In genomic region chr11:73158356-73159051, GRCh38 we compare ENCODE assay signal across 14 cellular contexts. TPM values are rescaled to one million over a fixed set of nuclear protein-coding genes. Genes with fewer than 3 reads are reported as not detected.
A peak's percentile ranks its signal among the peaks of the same experiment; 100 is the strongest.
DNase-seq lines count a peak whose midpoint lies in the region; ATAC-seq and TF ChIP-seq lines count a peak whose summit lies in the region.
"Had no signal": no experiment of that assay in that cellular context is flagged by ENCODE, and none has a peak within 500 bp of the region (broad histone marks: within the 10 kb centered on the region; RNA-seq: fewer than 3 reads in every experiment).

No MANE protein-coding gene starts in this region.

- ATAC-seq in stimulated activated naive CD8-positive, alpha-beta T cell treated with anti-CD3 and anti-CD28 coated beads, Interleukin-15, amount 100 ng/mL, for 72 hours = no peak
- ATAC-seq in memory B cell (ENCODE audit: low read depth) = no peak
- peak; percentile 4 for ATAC-seq in aorta (ENCODE audit: low FRiP score)
- ATAC-seq in HG02763 (IDR thresholded peaks at IDR 0.05; ENCODE audit: unreplicated experiment) = no peak
- no peak for ATAC-seq in activated CD8-positive, alpha-beta T cell treated with anti-CD3 and anti-CD28 coated beads for 36 hours
- ATAC-seq: esophagus mucosa, PC-3 had no signal

- 55 to 57% methylated on average over 8 of the region's 8 CpGs for WGBS in aorta, 2 donors

- H3K27me3 ChIP-seq in colonic mucosa (no peaks in the 10 kb centered on the region), aorta (ENCODE audit: control insufficient read depth in 1 of 2, insufficient read depth in 2 of 2, low read length in 1 of 2) (no peaks in the 10 kb centered on the region)

- POLR2A ChIA-PET in activated CD8-positive, alpha-beta T cell treated with anti-CD3 and anti-CD28 coated beads for 36 hours (lab: Charles Lee) = interaction anchor here (1.1 kb wide), 1 partner anchor 16 kb away, joined by 8 read pairs; the partner anchor contains the start of gene FCHSD2

- H3K4me3 ChIP-seq in colonic mucosa = no peak overlapping the region
- H3K4me3 ChIP-seq in aorta (ENCODE audit: low read length in 2 of 2) = no peak overlapping the region

- TF ChIP-seq CTCF in colonic mucosa (IDR thresholded peaks at IDR 0.05) = no peak
- no peak for TF ChIP-seq CTCF in activated CD8-positive, alpha-beta T cell treated with anti-CD3 and anti-CD28 coated beads for 36 hours (IDR thresholded peaks at IDR 0.05)

- H3K9me3 ChIP-seq in colonic mucosa (no peaks in the 10 kb centered on the region), aorta (ENCODE audit: control insufficient read depth, low read length) (no peaks in the 10 kb centered on the region)

- no peaks in the 10 kb centered on the region for H3K9me3 Mint-ChIP-seq in stimulated activated naive CD8-positive, alpha-beta T cell treated with anti-CD3 and anti-CD28 coated beads, Interleukin-15, Interleukin-2, amounts not matched to agents 100 ng/mL and 50 ng/mL, for 24 hours
- no peaks in the 10 kb centered on the region for H3K9me3 Mint-ChIP-seq in stimulated activated naive CD8-positive, alpha-beta T cell treated with anti-CD3 and anti-CD28 coated beads, Interleukin-15, amount 100 ng/mL, for 72 hours
- H3K9me3 Mint-ChIP-seq in memory B cell = no peaks in the 10 kb centered on the region
- no peaks in the 10 kb centered on the region for H3K9me3 Mint-ChIP-seq in activated CD8-positive, alpha-beta T cell treated with anti-CD3 and anti-CD28 coated beads for 36 hours

- peak overlapping the region; percentile 36 for H3K27ac ChIP-seq in colonic mucosa
- H3K27ac ChIP-seq in aorta (ENCODE audit: low read depth in 1 of 2, low read length in 2 of 2) = peak overlapping the region; percentile 6 to 69

- H3K4me1 ChIP-seq in colonic mucosa (no peaks in the 10 kb centered on the region), aorta (ENCODE audit: control insufficient read depth in 1 of 2, insufficient read depth in 2 of 2, low read length in 2 of 2) (peaks cover 0 to 8% of the 10 kb centered on the region in 2 donors)

- CTCF ChIA-PET in activated CD8-positive, alpha-beta T cell treated with anti-CD3 and anti-CD28 coated beads for 36 hours (lab: Charles Lee) = interaction anchor here (0.8 to 2.9 kb wide), 5 partner anchors 9 to 433 kb away, joined by 3 to 19 read pairs (median 3); partner anchors contain the start of gene FCHSD2

- intact Hi-C loops in colonic mucosa (cut with DNase I) = no loop called here
- intact Hi-C loops in aorta (cut with DNase I) = no loop called here
- intact Hi-C loops in activated CD8-positive, alpha-beta T cell treated with anti-CD3 and anti-CD28 coated beads for 36 hours (cut with micrococcal nuclease) = no loop called here

- no peaks in the 10 kb centered on the region for H3K27me3 Mint-ChIP-seq in stimulated activated naive CD8-positive, alpha-beta T cell treated with anti-CD3 and anti-CD28 coated beads, Interleukin-15, Interleukin-2, amounts not matched to agents 100 ng/mL and 50 ng/mL, for 24 hours
- no peaks in the 10 kb centered on the region for H3K27me3 Mint-ChIP-seq in stimulated activated naive CD8-positive, alpha-beta T cell treated with anti-CD3 and anti-CD28 coated beads, Interleukin-15, amount 100 ng/mL, for 72 hours
- no peaks in the 10 kb centered on the region for H3K27me3 Mint-ChIP-seq in memory B cell
- H3K27me3 Mint-ChIP-seq in activated CD8-positive, alpha-beta T cell treated with anti-CD3 and anti-CD28 coated beads for 36 hours = no peaks in the 10 kb centered on the region
- H3K27me3 Mint-ChIP-seq: activated naive CD8-positive, alpha-beta T cell had no signal

- peaks cover 43% of the 10 kb centered on the region for H3K4me1 Mint-ChIP-seq in stimulated activated naive CD8-positive, alpha-beta T cell treated with anti-CD3 and anti-CD28 coated beads, Interleukin-15, Interleukin-2, amounts not matched to agents 100 ng/mL and 50 ng/mL, for 24 hours (ENCODE audit: low read depth)
- H3K4me1 Mint-ChIP-seq in stimulated activated naive CD8-positive, alpha-beta T cell treated with anti-CD3 and anti-CD28 coated beads, Interleukin-15, amount 100 ng/mL, for 72 hours = peaks cover 43% of the 10 kb centered on the region
- H3K4me1 Mint-ChIP-seq in memory B cell = peaks cover 66% of the 10 kb centered on the region
- peaks cover 36% of the 10 kb centered on the region for H3K4me1 Mint-ChIP-seq in activated CD8-positive, alpha-beta T cell treated with anti-CD3 and anti-CD28 coated beads for 36 hours (ENCODE audit: low read depth)

- no peak overlapping the region for H3K27ac Mint-ChIP-seq in stimulated activated naive CD8-positive, alpha-beta T cell treated with anti-CD3 and anti-CD28 coated beads, Interleukin-15, Interleukin-2, amounts not matched to agents 100 ng/mL and 50 ng/mL, for 24 hours
- H3K27ac Mint-ChIP-seq in stimulated activated naive CD8-positive, alpha-beta T cell treated with anti-CD3 and anti-CD28 coated beads, Interleukin-15, amount 100 ng/mL, for 72 hours = no peak overlapping the region
- H3K27ac Mint-ChIP-seq in memory B cell = peak overlapping the region; percentile 89
- H3K27ac Mint-ChIP-seq in activated CD8-positive, alpha-beta T cell treated with anti-CD3 and anti-CD28 coated beads for 36 hours = no peak overlapping the region
- H3K27ac Mint-ChIP-seq: activated naive CD8-positive, alpha-beta T cell had no signal

- no peaks in the 10 kb centered on the region for H3K36me3 Mint-ChIP-seq in stimulated activated naive CD8-positive, alpha-beta T cell treated with anti-CD3 and anti-CD28 coated beads, Interleukin-15, Interleukin-2, amounts not matched to agents 100 ng/mL and 50 ng/mL, for 24 hours (ENCODE audit: low read depth)
- no peaks in the 10 kb centered on the region for H3K36me3 Mint-ChIP-seq in memory B cell
- H3K36me3 Mint-ChIP-seq in activated CD8-positive, alpha-beta T cell treated with anti-CD3 and anti-CD28 coated beads for 36 hours (ENCODE audit: low read depth) = no peaks in the 10 kb centered on the region
- H3K36me3 Mint-ChIP-seq: activated naive CD8-positive, alpha-beta T cell had no signal

- DNase-seq in stimulated activated naive CD8-positive, alpha-beta T cell treated with anti-CD3 and anti-CD28 coated beads, Interleukin-15, amount 100 ng/mL, for 72 hours = no peak
- no peak for DNase-seq in colonic mucosa
- DNase-seq in memory B cell (ENCODE audit: low spot score in 2 of 2) = no peak
- no peak for DNase-seq in aorta
- DNase-seq in NCI-H1694 (lab: John Stamatoyannopoulos, UW) = no peak
- no peak for DNase-seq in activated CD8-positive, alpha-beta T cell treated with anti-CD3 and anti-CD28 coated beads for 36 hours
- DNase-seq: activated CD4-positive, CD25-positive, alpha-beta regulatory T cell; NCI-H1048; PC-3; stimulated activated CD4-positive, alpha-beta T cell treated with anti-CD3 and anti-CD28 coated beads, Interleukin-4, amount 100 ng/mL, for 1 hour had no signal

- H3K9ac ChIP-seq in colonic mucosa (ENCODE audit: low read depth in 2 of 2, low read length in 2 of 2) = peak overlapping the region in 1 of 2 donors; percentile 24

- no peaks in the 10 kb centered on the region for H3K36me3 ChIP-seq in colonic mucosa
- H3K36me3 ChIP-seq in aorta (ENCODE audit: control insufficient read depth in 1 of 2, insufficient read depth in 2 of 2, low read length in 1 of 2) = no peaks in the 10 kb centered on the region

- H3K4me3 Mint-ChIP-seq in stimulated activated naive CD8-positive, alpha-beta T cell treated with anti-CD3 and anti-CD28 coated beads, Interleukin-15, Interleukin-2, amounts not matched to agents 100 ng/mL and 50 ng/mL, for 24 hours = peak overlapping the region; percentile 15
- H3K4me3 Mint-ChIP-seq in stimulated activated naive CD8-positive, alpha-beta T cell treated with anti-CD3 and anti-CD28 coated beads, Interleukin-15, amount 100 ng/mL, for 72 hours = no peak overlapping the region
- H3K4me3 Mint-ChIP-seq in memory B cell = peak overlapping the region; percentile 58
- no peak overlapping the region for H3K4me3 Mint-ChIP-seq in activated CD8-positive, alpha-beta T cell treated with anti-CD3 and anti-CD28 coated beads for 36 hours
- H3K4me3 Mint-ChIP-seq: activated naive CD8-positive, alpha-beta T cell had no signal

RNA-seq across cellular contexts. Expression of gene FCHSD2, which starts 16.4 kb away (rescaled TPM):
- total RNA-seq in colonic mucosa (10 to 100 TPM; 12.1 to 20.9 TPM), aorta (100 to 1,000 TPM in 1 of 2 donors, 10 to 100 TPM in 1; 84.4 to 107 TPM)
- 10 to 100 TPM; 34.4 to 39.9 TPM for polyA plus RNA-seq in aorta
- total RNA-seq in activated CD8-positive, alpha-beta T cell treated with anti-CD3 and anti-CD28 coated beads for 36 hours = 10 to 100 TPM; 23.6 to 24.8 TPM

RNA-seq across cellular contexts. Expression of gene P2RY2, which starts 59.6 kb away (rescaled TPM):
- 10 to 100 TPM; 17.6 to 27.4 TPM for total RNA-seq in colonic mucosa
- total RNA-seq in aorta = 1 to 10 TPM; 2.9 to 3.9 TPM
- polyA plus RNA-seq in aorta = under 1 TPM; 0.50 to 0.54 TPM
- total RNA-seq in activated CD8-positive, alpha-beta T cell treated with anti-CD3 and anti-CD28 coated beads for 36 hours = not detected

Comparison
In these comparisons a context has a peak if more than half of its experiments do, and no peak if none do; other contexts are left out.
1. H3K4me3 Mint-ChIP-seq: peak in stimulated activated naive CD8-positive, alpha-beta T cell treated with anti-CD3 and anti-CD28 coated beads, Interleukin-15, Interleukin-2, amounts not matched to agents 100 ng/mL and 50 ng/mL, for 24 hours (single experiment) and memory B cell (single experiment); none in stimulated activated naive CD8-positive, alpha-beta T cell treated with anti-CD3 and anti-CD28 coated beads, Interleukin-15, amount 100 ng/mL, for 72 hours (0 of 2) and activated CD8-positive, alpha-beta T cell treated with anti-CD3 and anti-CD28 coated beads for 36 hours (single experiment).